In genomic region chr20:3407426-3408250, GRCh38 we compare ENCODE assay signal across 8 cellular contexts. TPM values are rescaled to one million over a fixed set of nuclear protein-coding genes. Genes with fewer than 3 reads are reported as not detected.
DNase-seq lines count a peak whose midpoint lies in the region; ATAC-seq and TF ChIP-seq lines count a peak whose summit lies in the region.

Gene DNAAF9 (minus strand): TSS chr20:3407669. CDS start chr20:3407557, 112 bp downstream.

- no peak for TF ChIP-seq CTCF in colonic mucosa (IDR thresholded peaks at IDR 0.05)

- peaks cover 4% of the 10 kb centered on the region for H3K4me1 ChIP-seq in colonic mucosa

- intact Hi-C loops in colonic mucosa (cut with DNase I) = no loop called here
- intact Hi-C loops in left colon (cut with DNase I, micrococcal nuclease) = no loop called here

- H3K27ac ChIP-seq in colonic mucosa = peak within 1 kb of the TSS; percentile 83

- H3K27me3 ChIP-seq in colonic mucosa = peaks cover 17% of the 10 kb centered on the region

- no peaks in the 10 kb centered on the region for H3K36me3 ChIP-seq in colonic mucosa

- ATAC-seq in HG02642 (IDR thresholded peaks at IDR 0.05; ENCODE audit: poor library complexity, unreplicated experiment) = peak; percentile 61
- peak; percentile 79 for ATAC-seq in left colon
- ATAC-seq in GM21447 (IDR thresholded peaks at IDR 0.05; ENCODE audit: unreplicated experiment) = no peak

- peak within 1 kb of the TSS; percentile 53 for H3K4me3 ChIP-seq in colonic mucosa

- peak within 1 kb of the TSS; percentile 73 to 75 for H3K9ac ChIP-seq in colonic mucosa (ENCODE audit: low read depth in 2 of 2, low read length in 2 of 2)

- DNase-seq in ELR (ENCODE audit: low read depth) (peak; percentile 86), NCI-H2196 (lab: John Stamatoyannopoulos, UW; ENCODE audit: unreplicated experiment) (peak; percentile 73), colonic mucosa (peak; percentile 67), left colon (peak; percentile 62 to 69)
- DNase-seq in activated CD4-positive, alpha-beta T cell treated with anti-CD3 and anti-CD28 coated beads for 48 hours = peak; percentile 70
- DNase-seq in stimulated activated CD4-positive, alpha-beta T cell treated with anti-CD3 and anti-CD28 coated beads, Interleukin-1b, Interleukin-23, amount 100 ng/mL, for 24 hours (ENCODE audit: low read depth in 4 of 4, low spot score in 1 of 4) = peak; percentile 24 to 57 (median 40)

- no peaks in the 10 kb centered on the region for H3K9me3 ChIP-seq in colonic mucosa

RNA-seq across cellular contexts. Expression of gene DNAAF9, which starts in this region (rescaled TPM):
- total RNA-seq in colonic mucosa = 1 to 10 TPM; 1.2 to 4.0 TPM
- total RNA-seq in left colon = 1 to 10 TPM; 1.6 to 5.1 TPM
